ENCODE assay signal across 27 cellular contexts in genomic region chr1:24369199-24369598, GRCh38. TPM values are rescaled to one million over a fixed set of nuclear protein-coding genes. Genes with fewer than 3 reads are reported as not detected.
DNase-seq lines count a peak whose midpoint lies in the region; ATAC-seq and TF ChIP-seq lines count a peak whose summit lies in the region.
"Had no signal": no experiment of that assay in that cellular context is flagged by ENCODE, and none has a peak within 500 bp of the region (broad histone marks: within the 10 kb centered on the region; RNA-seq: fewer than 3 reads in every experiment).

No MANE protein-coding gene starts in this region.

- BruUV-seq in Caco-2 (replicated peaks; lab: Mats Ljungman, UMichigan): no TSS peak

- in situ Hi-C loops in astrocyte of the spinal cord (cut with HindIII; ENCODE audit: low sequenced_read_pairs): no loop called here
- in situ Hi-C loops in gastrocnemius medialis (cut with MboI; ENCODE audit: low sequenced_read_pairs in 4 of 4): no loop called here

- H3K27me3 Mint-ChIP-seq in WTC11 (ENCODE audit: low read depth): no peaks in the 10 kb centered on the region
- H3K27me3 Mint-ChIP-seq in Caco-2 (ENCODE audit: insufficient read depth, unreplicated experiment): no peaks in the 10 kb centered on the region
- H3K27me3 Mint-ChIP-seq: activated T-cell treated with anti-CD3 and anti-CD28 coated beads, Interleukin-2, amount 50 U/mL, for 24 hours; effector memory CD8-positive, alpha-beta T cell had no signal

- DNase-seq in AG10803 (ENCODE audit: low read depth) (peak; percentile 50), astrocyte of the spinal cord (ENCODE audit: low read depth, low spot score) (peak; percentile 31), fibroblast of the aortic adventitia (ENCODE audit: low read depth) (peak; percentile 77), gastrocnemius medialis (peak; percentile 70 to 85), WTC11 (ENCODE audit: low spot score) (no peak), Ammon's horn (ENCODE audit: low spot score) (no peak), Caco-2 (no peak)
- DNase-seq in NK-92 treated with Interleukin-12 subunit alpha and Interleukin-12 subunit beta, amount 100 ng/mL, for 24 hours (lab: John Stamatoyannopoulos, UW): no peak
- DNase-seq: ACHN; activated CD4-positive, alpha-beta T cell treated with anti-CD3 and anti-CD28 coated beads for 4 hours; activated CD8-positive, alpha-beta memory T cell treated with anti-CD3 and anti-CD28 coated beads for 24 hours; activated T-cell treated with anti-CD3 and anti-CD28 coated beads, Interleukin-2, amount 50 U/mL, for 24 hours; Calu3; effector memory CD8-positive, alpha-beta T cell; HCEC 1CT; immature natural killer cell; Karpas-422; lower lobe of right lung; NCI-H526; stimulated activated CD4-positive, alpha-beta T cell treated with anti-CD3 and anti-CD28 coated beads, Interleukin-1b, Interleukin-23, amount 100 ng/mL, for 48 hours had no signal

- TF ChIP-seq POLR2A in gastrocnemius medialis (IDR thresholded peaks at IDR 0.05): no peak

- H3K36me3 Mint-ChIP-seq in WTC11 (no peaks in the 10 kb centered on the region), Caco-2 (ENCODE audit: insufficient read depth, unreplicated experiment) (no peaks in the 10 kb centered on the region)
- H3K36me3 Mint-ChIP-seq: immature natural killer cell had no signal

- H3K9me3 ChIP-seq in gastrocnemius medialis (no peaks in the 10 kb centered on the region), Caco-2 (no peaks in the 10 kb centered on the region)
- H3K9me3 ChIP-seq: breast epithelium, lower lobe of right lung, vagina had no signal

- H3K4me3 ChIP-seq in AG10803 (ENCODE audit: low read length) (no peak overlapping the region), astrocyte of the spinal cord (ENCODE audit: low read depth, low read length) (no peak overlapping the region), fibroblast of the aortic adventitia (ENCODE audit: low read depth, low read length) (no peak overlapping the region), gastrocnemius medialis (no peak overlapping the region), Caco-2 (ENCODE audit: low read depth, low read length) (no peak overlapping the region)
- H3K4me3 ChIP-seq: breast epithelium, coronary artery, hepatocyte, lower lobe of right lung, vagina had no signal

- peak; percentile 94 for ATAC-seq in gastrocnemius medialis
- ATAC-seq in WTC11: no peak
- ATAC-seq: effector memory CD8-positive, alpha-beta T cell; lower lobe of right lung had no signal

- H3K9me3 Mint-ChIP-seq in WTC11: no peaks in the 10 kb centered on the region
- no peaks in the 10 kb centered on the region for H3K9me3 Mint-ChIP-seq in Caco-2 (ENCODE audit: unreplicated experiment)
- H3K9me3 Mint-ChIP-seq: activated T-cell treated with anti-CD3 and anti-CD28 coated beads, Interleukin-2, amount 50 U/mL, for 24 hours; effector memory CD8-positive, alpha-beta T cell; immature natural killer cell; neural crest cell had no signal

- H3K4me3 Mint-ChIP-seq in WTC11: no peak overlapping the region
- no peak overlapping the region for H3K4me3 Mint-ChIP-seq in Caco-2 (ENCODE audit: unreplicated experiment)
- H3K4me3 Mint-ChIP-seq: activated T-cell treated with anti-CD3 and anti-CD28 coated beads, Interleukin-2, amount 50 U/mL, for 24 hours; effector memory CD8-positive, alpha-beta T cell; immature natural killer cell; neural crest cell had no signal

- no peaks in the 10 kb centered on the region for H3K27me3 ChIP-seq in gastrocnemius medialis
- no peaks in the 10 kb centered on the region for H3K27me3 ChIP-seq in Caco-2 (replicated peaks; ENCODE audit: control insufficient read depth, insufficient read depth, low read length)
- H3K27me3 ChIP-seq: breast epithelium, hepatocyte, vagina had no signal

- H3K27ac Mint-ChIP-seq in WTC11: no peak overlapping the region
- no peak overlapping the region for H3K27ac Mint-ChIP-seq in Caco-2 (ENCODE audit: unreplicated experiment)
- H3K27ac Mint-ChIP-seq: activated T-cell treated with anti-CD3 and anti-CD28 coated beads, Interleukin-2, amount 50 U/mL, for 24 hours; effector memory CD8-positive, alpha-beta T cell; immature natural killer cell had no signal

- peak overlapping the region; percentile 45 to 66 (median 56) for H3K27ac ChIP-seq in gastrocnemius medialis
- H3K27ac ChIP-seq: hepatocyte, lower lobe of right lung, vagina had no signal

- no peaks in the 10 kb centered on the region for H3K36me3 ChIP-seq in gastrocnemius medialis
- no peaks in the 10 kb centered on the region for H3K36me3 ChIP-seq in Caco-2 (ENCODE audit: control insufficient read depth, insufficient read depth, low read length)
- H3K36me3 ChIP-seq: breast epithelium, vagina had no signal

- CTCF ChIA-PET in WTC11 (lab: Charles Lee) (interaction anchor here (1.1 to 1.2 kb wide), 2 partner anchors 167 to 170 kb away, joined by 4 to 5 read pairs; no protein-coding TSS in a partner anchor), Caco-2 (lab: Charles Lee) (no interaction called here)

- H3K4me1 ChIP-seq in gastrocnemius medialis (peaks cover 3 to 5% of the 10 kb centered on the region in 2 donors), Caco-2 (peaks cover 4% of the 10 kb centered on the region; the same call in 1 of the 2 replicates)
- H3K4me1 ChIP-seq: breast epithelium had no signal

- intact Hi-C loops in gastrocnemius medialis (cut with DNase I; ENCODE audit: low total_unique reads): no loop called here
- intact Hi-C loops in Caco-2 (cut with micrococcal nuclease; ENCODE audit: unreplicated experiment): no loop called here

- peaks cover 7% of the 10 kb centered on the region; the same call in 1 of the 2 replicates for H3K4me1 Mint-ChIP-seq in WTC11
- no peaks in the 10 kb centered on the region for H3K4me1 Mint-ChIP-seq in Caco-2 (ENCODE audit: low read depth, unreplicated experiment)
- H3K4me1 Mint-ChIP-seq: immature natural killer cell had no signal

- no peak for TF ChIP-seq CTCF in AG10803 (conservative IDR thresholded peaks at IDR 0.05; ENCODE audit: low read length)
- no peak for TF ChIP-seq CTCF in astrocyte of the spinal cord (IDR thresholded peaks at IDR 0.05; ENCODE audit: low read depth, low read length)
- no peak for TF ChIP-seq CTCF in fibroblast of the aortic adventitia (IDR thresholded peaks at IDR 0.05; ENCODE audit: insufficient read depth, low read length)
- no peak for TF ChIP-seq CTCF in gastrocnemius medialis (IDR thresholded peaks at IDR 0.05 in 4 of 5, conservative IDR thresholded peaks at IDR 0.05 in 1 of 5)
- no peak for TF ChIP-seq CTCF in WTC11 (IDR thresholded peaks at IDR 0.05)
- no peak for TF ChIP-seq CTCF in Caco-2 (IDR thresholded peaks at IDR 0.05; ENCODE audit: insufficient read depth in 1 of 2, low read depth in 1 of 2, low read length in 1 of 2, severe bottlenecking in 1 of 2, unreplicated experiment in 1 of 2)

- POLR2A ChIA-PET in WTC11 (lab: Charles Lee): no interaction called here
- POLR2A ChIA-PET in Caco-2 (lab: Charles Lee): no interaction called here

TF ChIP-seq in WTC11, 78 proteins besides CTCF, POLR2A, EP300 and RAD21:
- TF ChIP-seq MAX (CRISPR knock-in tag; IDR thresholded peaks at IDR 0.05): no peak

RNA-seq across cellular contexts. Expression of gene STPG1, which starts 44.4 kb away (rescaled TPM):
- total RNA-seq in fibroblast of the aortic adventitia (ENCODE audit: low replicate concordance): 2.3 and 10.0 TPM in 2 replicates
- 1 to 10 TPM in 1 of 4 donors, under 1 TPM in 3; 0.39 to 2.1 (median 0.52) TPM for total RNA-seq in gastrocnemius medialis
- 9.9 to 12.8 TPM (median 10.1 TPM) in 3 replicates for total RNA-seq in WTC11 (2021)
- 6.2 and 8.6 TPM in 2 replicates for total RNA-seq in Caco-2 (2022)

RNA-seq across cellular contexts. Expression of gene NIPAL3, which starts 46.4 kb away (rescaled TPM):
- total RNA-seq in fibroblast of the aortic adventitia (ENCODE audit: low replicate concordance) (42.2 and 74.2 TPM in 2 replicates), gastrocnemius medialis (1 to 10 TPM; 4.3 to 8.7 (median 5.8) TPM), WTC11 (2021) (11.2 to 11.3 TPM (median 11.2 TPM) in 3 replicates), Caco-2 (2022) (9.2 and 9.7 TPM in 2 replicates)

RNA-seq across cellular contexts. Expression of gene GRHL3, which starts 50.0 kb away (rescaled TPM):
- not detected in 2 replicates for total RNA-seq in fibroblast of the aortic adventitia (ENCODE audit: low replicate concordance)
- total RNA-seq in gastrocnemius medialis: not detected
- 1.5 to 3.0 TPM (median 2.5 TPM) in 3 replicates for total RNA-seq in WTC11 (2021)
- 2.3 and 2.7 TPM in 2 replicates for total RNA-seq in Caco-2 (2022)
- total RNA-seq: fibroblast of villous mesenchyme, subcutaneous adipose tissue had no signal

Comparison
In these comparisons a context has a peak if more than half of its experiments do, and no peak if none do; other contexts are left out.
1. DNase-seq: peak in AG10803 (single experiment), astrocyte of the spinal cord (single experiment), fibroblast of the aortic adventitia (single experiment) and gastrocnemius medialis (2 of 2); none in NK-92 treated with Interleukin-12 subunit alpha and Interleukin-12 subunit beta, amount 100 ng/mL, for 24 hours (single experiment), WTC11 (single experiment), Ammon's horn (single experiment) and Caco-2 (0 of 2).